ENCODE assay signal across 2 cellular contexts in genomic region chr2:147288131-147288530, GRCh38.
TF ChIP-seq lines count a peak whose summit lies in the region.

No MANE protein-coding gene starts in this region.

TF ChIP-seq in liver, 16 proteins besides CTCF, POLR2A, EP300 and RAD21 (continued from another document):
- TF ChIP-seq ATF3 (IDR thresholded peaks at IDR 0.05) (no peak), ZBTB33 (IDR thresholded peaks at IDR 0.05) (no peak), EGR1 (IDR thresholded peaks at IDR 0.05; ENCODE audit: low read depth in 2 of 2) (no peak), HNF4A (conservative IDR thresholded peaks at IDR 0.05) (no peak), REST (IDR thresholded peaks at IDR 0.05) (no peak), SP1 (IDR thresholded peaks at IDR 0.05) (no peak), HNF4G (IDR thresholded peaks at IDR 0.05) (no peak)

TF ChIP-seq in HepG2, 621 proteins besides CTCF, POLR2A, EP300 and RAD21 (continued from another document):
- TF ChIP-seq NFAT5 (CRISPR knock-in tag; IDR thresholded peaks at IDR 0.05) (no peak), ESRRA (CRISPR knock-in tag; IDR thresholded peaks at IDR 0.05; ENCODE audit: low read depth) (no peak), ATAD3A (CRISPR knock-in tag; IDR thresholded peaks at IDR 0.05) (no peak), DRAP1 (CRISPR knock-in tag; IDR thresholded peaks at IDR 0.05) (no peak), ZNF160 (CRISPR knock-in tag; IDR thresholded peaks at IDR 0.05) (no peak), KAT8 (CRISPR knock-in tag; IDR thresholded peaks at IDR 0.05) (no peak), PAXIP1 (CRISPR knock-in tag; conservative IDR thresholded peaks at IDR 0.05) (no peak), ZSCAN12 (CRISPR knock-in tag; IDR thresholded peaks at IDR 0.05) (no peak), SKIL (CRISPR knock-in tag; IDR thresholded peaks at IDR 0.05; ENCODE audit: borderline replicate concordance) (no peak), MYPOP (CRISPR knock-in tag; IDR thresholded peaks at IDR 0.05) (no peak), SIX4 (CRISPR knock-in tag; IDR thresholded peaks at IDR 0.05) (no peak), STAG1 (CRISPR knock-in tag; IDR thresholded peaks at IDR 0.05) (no peak), STAT5B (CRISPR knock-in tag; IDR thresholded peaks at IDR 0.05) (no peak), ZXDC (CRISPR knock-in tag; IDR thresholded peaks at IDR 0.05) (no peak), NR2F6 (IDR thresholded peaks at IDR 0.05) (no peak), NR2F6 (CRISPR knock-in tag; IDR thresholded peaks at IDR 0.05) (no peak), CHD2 (IDR thresholded peaks at IDR 0.05; ENCODE audit: low read depth, low read length) (no peak), ZNF235 (CRISPR knock-in tag; IDR thresholded peaks at IDR 0.05; ENCODE audit: borderline replicate concordance) (no peak), ZNF615 (CRISPR knock-in tag; IDR thresholded peaks at IDR 0.05; ENCODE audit: borderline replicate concordance) (no peak), MAFF (IDR thresholded peaks at IDR 0.05; ENCODE audit: low read depth, low read length) (no peak)
